ENCODE assay signal across 20 cellular contexts in genomic region chr9:104858846-104859245, GRCh38.
DNase-seq lines count a peak whose midpoint lies in the region; ATAC-seq and TF ChIP-seq lines count a peak whose summit lies in the region.
"Had no signal": no experiment of that assay in that cellular context is flagged by ENCODE, and none has a peak within 500 bp of the region (broad histone marks: within the 10 kb centered on the region; RNA-seq: fewer than 3 reads in every experiment).

No MANE protein-coding gene starts in this region.

- peak overlapping the region; percentile 75 for H3K27ac Mint-ChIP-seq in HFFc6
- H3K27ac Mint-ChIP-seq in CD4-positive, alpha-beta T cell = no peak overlapping the region
- H3K27ac Mint-ChIP-seq: CD4-positive, alpha-beta memory T cell; GM23338 had no signal

- 62% methylated on average over 1 of the region's 1 CpG for WGBS in esophagus muscularis mucosa
- 50% methylated on average over 1 of the region's 1 CpG for WGBS in hepatocyte (ENCODE audit: low lambda C conversion rate, missing lambda C conversion rate)
- 46 to 65% (median 51%) methylated on average over 1 of the region's 1 CpG for WGBS in spleen, 5 donors

- H3K27ac ChIP-seq in esophagus muscularis mucosa (replicated peaks in 1 of 4) = peak overlapping the region in 3 of 4 donors; percentile 5 to 37 (median 17)
- peak overlapping the region; percentile 35 for H3K27ac ChIP-seq in hepatocyte
- H3K27ac ChIP-seq in subcutaneous abdominal adipose tissue (ENCODE audit: low read depth, low read length) = peak overlapping the region; percentile 70
- H3K27ac ChIP-seq in spleen = no peak overlapping the region
- H3K27ac ChIP-seq in CD4-positive, alpha-beta T cell (ENCODE audit: low read depth, low read length) = no peak overlapping the region
- H3K27ac ChIP-seq in colonic mucosa = no peak overlapping the region
- H3K27ac ChIP-seq: HL-60, RWPE1 had no signal

- no peaks in the 10 kb centered on the region for H3K27me3 Mint-ChIP-seq in HFFc6 (ENCODE audit: insufficient read depth)
- no peaks in the 10 kb centered on the region for H3K27me3 Mint-ChIP-seq in CD4-positive, alpha-beta T cell
- H3K27me3 Mint-ChIP-seq: B cell; CD4-positive, alpha-beta memory T cell had no signal

- peak overlapping the region; percentile 17; the same call in 1 of the 2 replicates for H3K4me3 Mint-ChIP-seq in HFFc6
- H3K4me3 Mint-ChIP-seq in CD4-positive, alpha-beta T cell = no peak overlapping the region
- H3K4me3 Mint-ChIP-seq: B cell; CD4-positive, alpha-beta memory T cell; GM23338 had no signal

- H3K27me3 ChIP-seq in esophagus muscularis mucosa (no peaks in the 10 kb centered on the region), hepatocyte (no peaks in the 10 kb centered on the region), subcutaneous abdominal adipose tissue (ENCODE audit: control insufficient read depth in 5 of 5, insufficient read depth in 4 of 5, low read length in 5 of 5) (no peaks in the 10 kb centered on the region), spleen (replicated peaks in 1 of 7) (no peaks in the 10 kb centered on the region), colonic mucosa (no peaks in the 10 kb centered on the region)
- H3K27me3 ChIP-seq in CD4-positive, alpha-beta T cell (ENCODE audit: control insufficient read depth, insufficient read depth, low read length) = no peaks in the 10 kb centered on the region

- no peak overlapping the region for H3K4me3 ChIP-seq in esophagus muscularis mucosa
- H3K4me3 ChIP-seq in hepatocyte = no peak overlapping the region
- H3K4me3 ChIP-seq in subcutaneous abdominal adipose tissue (ENCODE audit: low read depth in 1 of 5, low read length in 5 of 5) = no peak overlapping the region
- no peak overlapping the region for H3K4me3 ChIP-seq in spleen
- H3K4me3 ChIP-seq in colonic mucosa = no peak overlapping the region
- H3K4me3 ChIP-seq: GM23338, K562 had no signal

- peak; percentile 39 for DNase-seq in HFFc6
- no peak for DNase-seq in esophagus muscularis mucosa (ENCODE audit: extremely low spot score)
- no peak for DNase-seq in hepatocyte (ENCODE audit: low spot score)
- DNase-seq in spleen = no peak
- no peak for DNase-seq in CD4-positive, alpha-beta T cell
- no peak for DNase-seq in colonic mucosa
- DNase-seq in activated T-cell treated with anti-CD3 and anti-CD28 coated beads for 4 hours = no peak
- DNase-seq: CD4-positive, alpha-beta memory T cell; DMS79; GF-D8; NCI-H1436 treated with DMSO at 0.1 percent for 48 hours; NCI-H2227 treated with DMSO at 0.1 percent for 48 hours; NK-92 treated with Interleukin-12 subunit alpha and Interleukin-12 subunit beta, amount 100 ng/mL, for 24 hours; OCI-M1 had no signal

- H3K9ac ChIP-seq in subcutaneous abdominal adipose tissue (ENCODE audit: low read length in 5 of 5) (peak overlapping the region in 1 of 5 donors; percentile 22), colonic mucosa (ENCODE audit: low read depth in 2 of 2, low read length in 2 of 2) (no peak overlapping the region)

- peaks cover 9% of the 10 kb centered on the region for H4K20me1 ChIP-seq in hepatocyte (ENCODE audit: insufficient read depth, poor library complexity, severe bottlenecking)

- H3K36me3 Mint-ChIP-seq in HFFc6 (ENCODE audit: low read depth) = no peaks in the 10 kb centered on the region
- peaks cover 63% of the 10 kb centered on the region for H3K36me3 Mint-ChIP-seq in CD4-positive, alpha-beta T cell (ENCODE audit: low read depth)

- TF ChIP-seq CTCF in HFFc6 (IDR thresholded peaks at IDR 0.05) (no peak), esophagus muscularis mucosa (IDR thresholded peaks at IDR 0.05) (no peak), hepatocyte (IDR thresholded peaks at IDR 0.05; ENCODE audit: poor library complexity) (no peak), spleen (IDR thresholded peaks at IDR 0.05 in 8 of 11, conservative IDR thresholded peaks at IDR 0.05 in 3 of 11) (no peak), colonic mucosa (IDR thresholded peaks at IDR 0.05) (no peak)
- TF ChIP-seq CTCF in CD4-positive, alpha-beta T cell (IDR thresholded peaks at IDR 0.05) = no peak

- no peak for TF ChIP-seq EP300 in esophagus muscularis mucosa (IDR thresholded peaks at IDR 0.05)

- H3K9me3 ChIP-seq in esophagus muscularis mucosa (no peaks in the 10 kb centered on the region), hepatocyte (ENCODE audit: low read depth) (no peaks in the 10 kb centered on the region), subcutaneous abdominal adipose tissue (ENCODE audit: control insufficient read depth in 5 of 5, low read length in 5 of 5) (no peaks in the 10 kb centered on the region), spleen (no peaks in the 10 kb centered on the region), colonic mucosa (no peaks in the 10 kb centered on the region)
- H3K9me3 ChIP-seq in CD4-positive, alpha-beta T cell (ENCODE audit: control insufficient read depth, low read length) = no peaks in the 10 kb centered on the region

- intact Hi-C loops in esophagus muscularis mucosa (cut with DNase I) = no loop called here
- intact Hi-C loops in spleen (cut with DNase I; ENCODE audit: low total_unique reads) = no loop called here
- intact Hi-C loops in CD4-positive, alpha-beta T cell (cut with DNase I, micrococcal nuclease) = no loop called here
- intact Hi-C loops in colonic mucosa (cut with DNase I) = no loop called here

- CTCF ChIA-PET in CD4-positive, alpha-beta T cell (lab: Charles Lee) = no interaction called here

- no peak overlapping the region for H2AFZ ChIP-seq in hepatocyte
- H2AFZ ChIP-seq: GM23338 had no signal

- H3K79me2 ChIP-seq in hepatocyte = peaks cover 29% of the 10 kb centered on the region

- peaks cover 16 to 73% (median 65%) of the 10 kb centered on the region in 4 donors for H3K4me1 ChIP-seq in esophagus muscularis mucosa
- peaks cover 30% of the 10 kb centered on the region for H3K4me1 ChIP-seq in hepatocyte (ENCODE audit: insufficient read depth)
- peaks cover 0 to 75% (median 61%) of the 10 kb centered on the region in 5 donors for H3K4me1 ChIP-seq in subcutaneous abdominal adipose tissue (ENCODE audit: control insufficient read depth in 5 of 5, insufficient read depth in 5 of 5, low read length in 5 of 5)
- H3K4me1 ChIP-seq in spleen = peaks cover 0 to 51% (median 31%) of the 10 kb centered on the region in 6 donors
- H3K4me1 ChIP-seq in colonic mucosa = no peaks in the 10 kb centered on the region

- peaks cover 57% of the 10 kb centered on the region for H3K4me1 Mint-ChIP-seq in HFFc6 (ENCODE audit: low read depth)
- peaks cover 9% of the 10 kb centered on the region for H3K4me1 Mint-ChIP-seq in CD4-positive, alpha-beta T cell (ENCODE audit: low read depth)

- H3K36me3 ChIP-seq in esophagus muscularis mucosa (peaks cover 21 to 75% (median 63%) of the 10 kb centered on the region in 4 donors), hepatocyte (replicated peaks; ENCODE audit: insufficient read depth, low read depth) (no peaks in the 10 kb centered on the region), subcutaneous abdominal adipose tissue (ENCODE audit: control insufficient read depth in 5 of 5, insufficient read depth in 5 of 5, low read length in 5 of 5) (peaks cover 39 to 77% (median 42%) of the 10 kb centered on the region in 5 donors), spleen (peaks cover 0 to 63% (median 9%) of the 10 kb centered on the region in 6 donors), colonic mucosa (no peaks in the 10 kb centered on the region)

- no peak for ATAC-seq in CD4-positive, alpha-beta T cell (ENCODE audit: poor library complexity)
- ATAC-seq: GM23338, K562 had no signal

- H3K4me2 ChIP-seq in hepatocyte = no peak overlapping the region
- H3K4me2 ChIP-seq: GM23338 had no signal

- POLR2A ChIA-PET in CD4-positive, alpha-beta T cell (lab: Charles Lee) = no interaction called here

- H3K9me3 Mint-ChIP-seq in HFFc6 = no peaks in the 10 kb centered on the region
- no peaks in the 10 kb centered on the region for H3K9me3 Mint-ChIP-seq in CD4-positive, alpha-beta T cell
- H3K9me3 Mint-ChIP-seq: CD4-positive, alpha-beta memory T cell had no signal

- no peaks in the 10 kb centered on the region for H3K9me2 ChIP-seq in hepatocyte (replicated peaks; ENCODE audit: insufficient read depth)

- TF ChIP-seq POLR2A in esophagus muscularis mucosa (IDR thresholded peaks at IDR 0.05; ENCODE audit: low read depth) = no peak
- no peak for TF ChIP-seq POLR2A in spleen (IDR thresholded peaks at IDR 0.05)

Comparison
In these comparisons a context has a peak if more than half of its experiments do, and no peak if none do; other contexts are left out.
1. H3K27ac ChIP-seq: peak in esophagus muscularis mucosa (3 of 4), hepatocyte (single experiment) and subcutaneous abdominal adipose tissue (single experiment); none in spleen (0 of 8), CD4-positive, alpha-beta T cell (single experiment) and colonic mucosa (single experiment).